Comparison of ENCODE assay signal across 10 cellular contexts in the genomic region with DNA sequence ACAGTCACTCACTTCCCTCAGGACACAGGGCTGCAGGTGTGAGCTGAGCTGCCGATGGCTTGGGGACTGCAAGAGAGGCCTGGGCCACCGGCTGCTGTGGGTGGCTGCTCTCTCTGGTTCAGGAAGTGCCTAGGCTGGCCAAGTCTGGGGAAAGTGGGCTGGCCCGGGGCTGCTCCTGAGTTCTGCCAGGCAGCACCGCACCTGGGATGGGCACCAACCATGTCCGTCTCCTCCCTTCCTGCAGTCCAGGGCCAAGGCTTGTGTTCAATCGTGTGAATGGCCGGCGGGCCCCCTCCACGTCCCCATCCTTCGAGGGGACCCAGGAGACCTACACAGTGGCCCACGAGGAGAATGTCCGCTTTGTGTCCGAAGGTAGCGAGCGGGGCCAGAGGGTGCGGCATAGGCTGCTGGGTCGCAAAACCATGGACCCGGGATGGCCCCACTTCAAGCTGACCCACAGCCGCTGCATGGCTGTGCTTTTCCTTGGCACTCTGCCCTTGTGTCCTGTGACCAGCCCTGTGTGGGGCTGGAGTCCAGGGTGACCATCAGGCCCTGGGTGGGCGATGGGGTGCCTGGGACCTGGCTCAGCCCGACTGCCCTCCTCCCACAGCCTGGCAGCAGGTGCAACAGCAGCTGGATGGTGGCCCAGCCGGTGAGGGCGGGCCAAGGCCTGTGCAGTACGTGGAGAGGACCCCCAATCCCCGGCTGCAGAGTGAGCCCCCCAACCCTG. TPM values are rescaled to one million over a fixed set of nuclear protein-coding genes. Genes with fewer than 3 reads are reported as not detected.
A peak's percentile ranks its signal among the peaks of the same experiment; 100 is the strongest.
DNase-seq lines count a peak whose midpoint lies in the region; ATAC-seq and TF ChIP-seq lines count a peak whose summit lies in the region.
"Had no signal": no experiment of that assay in that cellular context is flagged by ENCODE, and none has a peak within 500 bp of the region (broad histone marks: within the 10 kb centered on the region; RNA-seq: fewer than 3 reads in every experiment).

No MANE protein-coding gene starts in this region.

- no peaks in the 10 kb centered on the region for H3K36me3 Mint-ChIP-seq in naive thymus-derived CD8-positive, alpha-beta T cell
- H3K36me3 Mint-ChIP-seq: activated naive CD4-positive, alpha-beta T cell treated with anti-CD3 and anti-CD28 coated beads, Interleukin-2, amount 50 U/mL, for 24 hours had no signal

- in situ Hi-C loops in KBM-7 (cut with MboI; ENCODE audit: low pct_unique_long_range_greater_than_20kb, low sequenced_read_pairs) = no loop called here

- peaks cover 18% of the 10 kb centered on the region for H3K4me1 ChIP-seq in OCI-LY3 (ENCODE audit: low read length)
- peaks cover 0 to 84% (median 37%) of the 10 kb centered on the region in 3 donors for H3K4me1 ChIP-seq in gastroesophageal sphincter
- H3K4me1 ChIP-seq in rectal smooth muscle tissue (ENCODE audit: control insufficient read depth, insufficient read depth, low read length) = peaks cover 14% of the 10 kb centered on the region

- no peaks in the 10 kb centered on the region for H3K9me3 Mint-ChIP-seq in naive thymus-derived CD8-positive, alpha-beta T cell
- H3K9me3 Mint-ChIP-seq: activated naive CD4-positive, alpha-beta T cell treated with anti-CD3 and anti-CD28 coated beads, Interleukin-2, amount 50 U/mL, for 24 hours had no signal

- peak overlapping the region in 2 of 10 donors; percentile 19 to 22 for H3K4me3 Mint-ChIP-seq in naive thymus-derived CD8-positive, alpha-beta T cell

- TF ChIP-seq EP300 in gastroesophageal sphincter (IDR thresholded peaks at IDR 0.05) = no peak

- H3K27me3 ChIP-seq in OCI-LY3 (ENCODE audit: low read depth, low read length) = no peaks in the 10 kb centered on the region
- no peaks in the 10 kb centered on the region for H3K27me3 ChIP-seq in gastroesophageal sphincter
- H3K27me3 ChIP-seq in rectal smooth muscle tissue (ENCODE audit: control insufficient read depth, insufficient read depth, low read length) = no peaks in the 10 kb centered on the region

- H3K27me3 Mint-ChIP-seq in naive thymus-derived CD8-positive, alpha-beta T cell = no peaks in the 10 kb centered on the region
- H3K27me3 Mint-ChIP-seq: activated naive CD4-positive, alpha-beta T cell treated with anti-CD3 and anti-CD28 coated beads, Interleukin-2, amount 50 U/mL, for 24 hours had no signal

- H3K9ac ChIP-seq in OCI-LY3 (ENCODE audit: low read length) (peak overlapping the region; percentile 79; the same call in 1 of the 2 replicates), rectal smooth muscle tissue (ENCODE audit: low read length) (no peak overlapping the region)

- POLR2A ChIA-PET in naive thymus-derived CD8-positive, alpha-beta T cell (lab: Charles Lee) = interaction anchor here (0.6 to 3.2 kb wide), 7 partner anchors 9 to 897 kb away, joined by 3 to 25 read pairs (median 4); partner anchors contain the start of genes METTL26 and RHBDL1

- no peak for TF ChIP-seq CTCF in GM12864 (IDR thresholded peaks at IDR 0.05; ENCODE audit: low read depth, low read length, missing control alignments)
- no peak for TF ChIP-seq CTCF in OCI-LY3 (IDR thresholded peaks at IDR 0.05; ENCODE audit: low read depth, low read length)
- no peak for TF ChIP-seq CTCF in gastroesophageal sphincter (IDR thresholded peaks at IDR 0.05)

- ATAC-seq in gastroesophageal sphincter (no peak), HG03280 (IDR thresholded peaks at IDR 0.05; ENCODE audit: unreplicated experiment) (no peak)
- ATAC-seq in naive thymus-derived CD8-positive, alpha-beta T cell = no peak

- H3K9me3 ChIP-seq in OCI-LY3 (ENCODE audit: insufficient read depth, low read length) (no peaks in the 10 kb centered on the region), gastroesophageal sphincter (no peaks in the 10 kb centered on the region)

- DNase-seq in GM12864 (ENCODE audit: low read depth) (no peak), KBM-7 (no peak)
- DNase-seq in naive thymus-derived CD8-positive, alpha-beta T cell = no peak
- DNase-seq in activated naive CD4-positive, alpha-beta T cell treated with anti-CD3 and anti-CD28 coated beads, Interleukin-2, amount 50 U/mL, for 16 hours = no peak
- DNase-seq: effector CD4-positive, alpha-beta T cell had no signal

- H3K36me3 ChIP-seq in OCI-LY3 (replicated peaks; ENCODE audit: low read depth, low read length) = peaks cover 3% of the 10 kb centered on the region
- H3K36me3 ChIP-seq in gastroesophageal sphincter = peaks cover 0 to 18% of the 10 kb centered on the region in 2 donors
- H3K36me3 ChIP-seq in rectal smooth muscle tissue (ENCODE audit: control insufficient read depth, insufficient read depth, low read length) = no peaks in the 10 kb centered on the region

- H3K4me2 ChIP-seq in OCI-LY3 (ENCODE audit: low read length) = peak overlapping the region; percentile 96

- peak overlapping the region; percentile 86 for H3K4me3 ChIP-seq in GM12864 (ENCODE audit: low read depth, low read length)
- peak overlapping the region; percentile 82 for H3K4me3 ChIP-seq in OCI-LY3 (ENCODE audit: low read length)
- H3K4me3 ChIP-seq in gastroesophageal sphincter = no peak overlapping the region
- H3K4me3 ChIP-seq in rectal smooth muscle tissue (ENCODE audit: low read length) = peak overlapping the region; percentile 6

- no peak for TF ChIP-seq POLR2A in gastroesophageal sphincter (IDR thresholded peaks at IDR 0.05)

- no peak overlapping the region for H3K27ac Mint-ChIP-seq in naive thymus-derived CD8-positive, alpha-beta T cell

- H2AFZ ChIP-seq in OCI-LY3 (ENCODE audit: low read depth, low read length) = no peak overlapping the region

- H4K20me1 ChIP-seq in OCI-LY3 (ENCODE audit: insufficient read depth, low read length) = peaks cover 7% of the 10 kb centered on the region; the same call in 1 of the 2 replicates

- no CpG with 5 or more reads among the region's 25 CpGs for WGBS in gastroesophageal sphincter (ENCODE audit: low coverage in 1 of 2), 2 donors

- peaks cover 50% of the 10 kb centered on the region for H3K79me2 ChIP-seq in OCI-LY3 (ENCODE audit: low read length)

- H3K27ac ChIP-seq in OCI-LY3 (ENCODE audit: low read length) (no peak overlapping the region), gastroesophageal sphincter (peak overlapping the region in 3 of 4 donors; percentile 41 to 93 (median 89)), rectal smooth muscle tissue (ENCODE audit: low read depth, low read length) (no peak overlapping the region)

- H3K4me1 Mint-ChIP-seq in naive thymus-derived CD8-positive, alpha-beta T cell = peaks cover 10 to 38% (median 22%) of the 10 kb centered on the region in 4 donors

RNA-seq across cellular contexts. Expression of gene WDR90, which starts 1.8 kb away (rescaled TPM):
- total RNA-seq in gastroesophageal sphincter = 10 to 100 TPM in 3 of 4 donors, 1 to 10 TPM in 1; 8.5 to 21.2 (median 16.8) TPM
- 10 to 100 TPM; 17.8 to 19.2 TPM for total RNA-seq in naive thymus-derived CD8-positive, alpha-beta T cell
- polyA plus RNA-seq in naive thymus-derived CD8-positive, alpha-beta T cell = 1 to 10 TPM in 2 of 3 donors, under 1 TPM in 1; 0.27 to 2.5 (median 1.5) TPM

RNA-seq across cellular contexts. Expression of gene MCRIP2, which starts 5.7 kb away (rescaled TPM):
- 10 to 100 TPM; 25.4 to 70.0 (median 51.9) TPM for total RNA-seq in gastroesophageal sphincter
- 10 to 100 TPM; 31.9 to 32.2 TPM for total RNA-seq in naive thymus-derived CD8-positive, alpha-beta T cell
- 10 to 100 TPM; 28.1 to 36.6 (median 35.5) TPM for polyA plus RNA-seq in naive thymus-derived CD8-positive, alpha-beta T cell

RNA-seq across cellular contexts. Expression of gene METTL26, which starts 11.2 kb away (rescaled TPM):
- total RNA-seq in gastroesophageal sphincter = 100 to 1,000 TPM in 3 of 4 donors, 10 to 100 TPM in 1; 94.8 to 146 (median 112) TPM
- total RNA-seq in naive thymus-derived CD8-positive, alpha-beta T cell = 10 to 100 TPM; 69.2 to 72.6 TPM
- 10 to 100 TPM; 88.4 to 98.4 (median 89.8) TPM for polyA plus RNA-seq in naive thymus-derived CD8-positive, alpha-beta T cell

RNA-seq across cellular contexts. Expression of gene WFIKKN1, which starts 16.6 kb away (rescaled TPM):
- total RNA-seq in gastroesophageal sphincter = under 1 TPM in 3 of 4 donors, not detected in 1; 0.17 to 0.93 (median 0.35) TPM
- total RNA-seq in naive thymus-derived CD8-positive, alpha-beta T cell = under 1 TPM; 0.47 to 0.57 TPM
- under 1 TPM in 1 of 3 donors, not detected in 2; 0.07 TPM for polyA plus RNA-seq in naive thymus-derived CD8-positive, alpha-beta T cell

RNA-seq across cellular contexts. Expression of gene RHOT2, which starts 20.6 kb away (rescaled TPM):
- total RNA-seq in gastroesophageal sphincter = 10 to 100 TPM; 50.2 to 64.0 (median 55.0) TPM
- total RNA-seq in naive thymus-derived CD8-positive, alpha-beta T cell = 100 to 1,000 TPM; 220 TPM
- 10 to 100 TPM; 25.1 to 44.8 (median 31.8) TPM for polyA plus RNA-seq in naive thymus-derived CD8-positive, alpha-beta T cell

Comparison
In these comparisons a context has a peak if more than half of its experiments do, and no peak if none do; other contexts are left out.
1. H3K4me3 ChIP-seq: peak in GM12864 (single experiment), OCI-LY3 (single experiment) and rectal smooth muscle tissue (single experiment); none in gastroesophageal sphincter (0 of 2).
2. H3K27ac ChIP-seq: peak in gastroesophageal sphincter (3 of 4); none in OCI-LY3 (single experiment) and rectal smooth muscle tissue (single experiment).